Comparison of ENCODE assay signal across 26 cellular contexts in genomic region chrX:55119712-55120111, GRCh38. TPM values are rescaled to one million over a fixed set of nuclear protein-coding genes. Genes with fewer than 3 reads are reported as not detected.
A peak's percentile ranks its signal among the peaks of the same experiment; 100 is the strongest.
DNase-seq lines count a peak whose midpoint lies in the region; ATAC-seq and TF ChIP-seq lines count a peak whose summit lies in the region.
"Had no signal": no experiment of that assay in that cellular context is flagged by ENCODE, and none has a peak within 500 bp of the region (broad histone marks: within the 10 kb centered on the region; RNA-seq: fewer than 3 reads in every experiment).

No MANE protein-coding gene starts in this region.

- intact Hi-C loops in esophagus squamous epithelium (cut with DNase I): no loop called here

- H3K9ac ChIP-seq in skeletal muscle satellite cell (ENCODE audit: low read depth, low read length): no peak overlapping the region
- H3K9ac ChIP-seq: neural progenitor cell had no signal

- H3K9me3 Mint-ChIP-seq in activated naive CD4-positive, alpha-beta T cell treated with anti-CD3 and anti-CD28 coated beads, Interleukin-2, amount 50 U/mL, for 24 hours: no peaks in the 10 kb centered on the region
- H3K9me3 Mint-ChIP-seq in endothelial cell (ENCODE audit: unreplicated experiment): no peaks in the 10 kb centered on the region
- H3K9me3 Mint-ChIP-seq: activated T-helper 1 cell treated with anti-CD3 and anti-CD28 coated beads, Interleukin-12 subunit alpha, Interleukin-12 subunit beta, Interleukin-2, Interleukin-4 antibody, amounts not matched to agents 30 ng/mL and 10 ng/mL and 1 ng/mL, durations not matched to agents 14 hours and 24 hours and 36 hours had no signal

- no peaks in the 10 kb centered on the region for H3K36me3 Mint-ChIP-seq in activated naive CD4-positive, alpha-beta T cell treated with anti-CD3 and anti-CD28 coated beads, Interleukin-2, amount 50 U/mL, for 24 hours
- H3K36me3 Mint-ChIP-seq in endothelial cell (ENCODE audit: low read depth, unreplicated experiment): no peaks in the 10 kb centered on the region
- H3K36me3 Mint-ChIP-seq: neural progenitor cell had no signal

- H3K9me3 ChIP-seq in skeletal muscle satellite cell (replicated peaks; ENCODE audit: low read length): no peaks in the 10 kb centered on the region
- no peaks in the 10 kb centered on the region for H3K9me3 ChIP-seq in esophagus squamous epithelium
- H3K9me3 ChIP-seq: BE2C, sigmoid colon, upper lobe of right lung had no signal

- TF ChIP-seq CTCF in endothelial cell (IDR thresholded peaks at IDR 0.05; ENCODE audit: unreplicated experiment): no peak
- no peak for TF ChIP-seq CTCF in esophagus squamous epithelium (IDR thresholded peaks at IDR 0.05)

- no peak overlapping the region for H3K27ac ChIP-seq in esophagus squamous epithelium
- H3K27ac ChIP-seq: brain microvascular endothelial cell, coronary artery, sigmoid colon, upper lobe of right lung had no signal

- H3K4me1 ChIP-seq in skeletal muscle satellite cell (ENCODE audit: control insufficient read depth, insufficient read depth, low read length) (peaks cover 6% of the 10 kb centered on the region), esophagus squamous epithelium (no peaks in the 10 kb centered on the region)
- H3K4me1 ChIP-seq: BE2C, sigmoid colon, upper lobe of right lung had no signal

- no peak overlapping the region for H3K27ac Mint-ChIP-seq in activated naive CD4-positive, alpha-beta T cell treated with anti-CD3 and anti-CD28 coated beads, Interleukin-2, amount 50 U/mL, for 24 hours
- H3K27ac Mint-ChIP-seq in endothelial cell (ENCODE audit: unreplicated experiment): peak overlapping the region; percentile 88
- H3K27ac Mint-ChIP-seq: activated naive CD8-positive, alpha-beta T cell; activated T-helper 1 cell treated with anti-CD3 and anti-CD28 coated beads, Interleukin-12 subunit alpha, Interleukin-12 subunit beta, Interleukin-2, Interleukin-4 antibody, amounts not matched to agents 30 ng/mL and 10 ng/mL and 1 ng/mL, durations not matched to agents 14 hours and 24 hours and 36 hours had no signal

- H3K4me3 ChIP-seq in skeletal muscle satellite cell (ENCODE audit: low read length): no peak overlapping the region
- H3K4me3 ChIP-seq in esophagus squamous epithelium: no peak overlapping the region
- H3K4me3 ChIP-seq: coronary artery, neural progenitor cell, sigmoid colon, upper lobe of right lung had no signal

- 17 to 23% methylated on average over 1 of the region's 1 CpG for WGBS in esophagus squamous epithelium, 2 donors

- H3K36me3 ChIP-seq in skeletal muscle satellite cell (ENCODE audit: insufficient read depth, low read length) (no peaks in the 10 kb centered on the region), esophagus squamous epithelium (no peaks in the 10 kb centered on the region)
- H3K36me3 ChIP-seq: BE2C, brain microvascular endothelial cell, neural progenitor cell, sigmoid colon, upper lobe of right lung had no signal

- peak overlapping the region; percentile 14 for H3K4me2 ChIP-seq in skeletal muscle satellite cell (ENCODE audit: low read length)
- H3K4me2 ChIP-seq: neural progenitor cell had no signal

- no peak for DNase-seq in activated naive CD4-positive, alpha-beta T cell (lab: John Stamatoyannopoulos, UW)
- no peak for DNase-seq in endothelial cell (ENCODE audit: low spot score)
- no peak for DNase-seq in GDM1 (lab: John Stamatoyannopoulos, UW)
- no peak for DNase-seq in esophagus squamous epithelium (lab: John Stamatoyannopoulos, UW)
- no peak for DNase-seq in AG08395 (ENCODE audit: low spot score)
- DNase-seq: activated CD4-positive, alpha-beta T cell treated with anti-CD3 and anti-CD28 coated beads for 1 hour; BE2C; brain microvascular endothelial cell; Calu3; hypothalamus; NCI-H1436 treated with DMSO at 0.1 percent for 48 hours; NCI-H2171; NCI-H524 treated with DMSO at 0.1 percent for 48 hours; sigmoid colon; upper lobe of right lung had no signal

- peak; percentile 61 for ATAC-seq in SK-N-SH treated with all-trans-retinoic acid at 6 μM for 48 hours
- ATAC-seq: upper lobe of right lung had no signal

- H3K4me3 Mint-ChIP-seq in activated naive CD4-positive, alpha-beta T cell treated with anti-CD3 and anti-CD28 coated beads, Interleukin-2, amount 50 U/mL, for 24 hours: peak overlapping the region; percentile 1
- H3K4me3 Mint-ChIP-seq in endothelial cell (ENCODE audit: unreplicated experiment): no peak overlapping the region
- H3K4me3 Mint-ChIP-seq: activated naive CD8-positive, alpha-beta T cell; activated T-helper 1 cell treated with anti-CD3 and anti-CD28 coated beads, Interleukin-12 subunit alpha, Interleukin-12 subunit beta, Interleukin-2, Interleukin-4 antibody, amounts not matched to agents 30 ng/mL and 10 ng/mL and 1 ng/mL, durations not matched to agents 14 hours and 24 hours and 36 hours; neural progenitor cell had no signal

- no peak for TF ChIP-seq POLR2A in esophagus squamous epithelium (IDR thresholded peaks at IDR 0.05)

- no peaks in the 10 kb centered on the region for H3K27me3 Mint-ChIP-seq in activated naive CD4-positive, alpha-beta T cell treated with anti-CD3 and anti-CD28 coated beads, Interleukin-2, amount 50 U/mL, for 24 hours
- H3K27me3 Mint-ChIP-seq in endothelial cell (ENCODE audit: unreplicated experiment): no peaks in the 10 kb centered on the region
- H3K27me3 Mint-ChIP-seq: activated naive CD8-positive, alpha-beta T cell had no signal

- peaks cover 16% of the 10 kb centered on the region for H3K4me1 Mint-ChIP-seq in activated naive CD4-positive, alpha-beta T cell treated with anti-CD3 and anti-CD28 coated beads, Interleukin-2, amount 50 U/mL, for 24 hours
- H3K4me1 Mint-ChIP-seq in endothelial cell (ENCODE audit: unreplicated experiment): peaks cover 54% of the 10 kb centered on the region

- H3K27me3 ChIP-seq in skeletal muscle satellite cell (ENCODE audit: control insufficient read depth, insufficient read depth, low read length) (peaks cover 27% of the 10 kb centered on the region), esophagus squamous epithelium (no peaks in the 10 kb centered on the region)
- H3K27me3 ChIP-seq: BE2C, brain microvascular endothelial cell, neural progenitor cell, sigmoid colon, upper lobe of right lung had no signal

TF ChIP-seq in SK-N-SH treated with all-trans-retinoic acid at 6 μM for 48 hours, 23 proteins besides CTCF, POLR2A, EP300 and RAD21 (continues in another document):
- TF ChIP-seq ZFP3 (CRISPR knock-in tag; IDR thresholded peaks at IDR 0.05): no peak
- TF ChIP-seq TOX (CRISPR knock-in tag; IDR thresholded peaks at IDR 0.05; ENCODE audit: borderline replicate concordance): no peak
- TF ChIP-seq PATZ1 (CRISPR knock-in tag; IDR thresholded peaks at IDR 0.05; ENCODE audit: borderline replicate concordance): no peak
- no peak for TF ChIP-seq BACH2 (CRISPR knock-in tag; IDR thresholded peaks at IDR 0.05; ENCODE audit: borderline replicate concordance)
- TF ChIP-seq TSHZ2 (CRISPR knock-in tag; IDR thresholded peaks at IDR 0.05): no peak
- TF ChIP-seq TCF4 (CRISPR knock-in tag; IDR thresholded peaks at IDR 0.05; ENCODE audit: borderline replicate concordance): no peak
- TF ChIP-seq RARB (CRISPR knock-in tag; IDR thresholded peaks at IDR 0.05): no peak
- no peak for TF ChIP-seq SNAI2 (CRISPR knock-in tag; IDR thresholded peaks at IDR 0.05)
- TF ChIP-seq PPARA (CRISPR knock-in tag; IDR thresholded peaks at IDR 0.05; ENCODE audit: borderline replicate concordance): no peak
- TF ChIP-seq ZNF8 (CRISPR knock-in tag; IDR thresholded peaks at IDR 0.05): no peak
- TF ChIP-seq ZNF565 (CRISPR knock-in tag; conservative IDR thresholded peaks at IDR 0.05; ENCODE audit: low read depth): no peak
- no peak for TF ChIP-seq ZFP30 (CRISPR knock-in tag; IDR thresholded peaks at IDR 0.05)
- TF ChIP-seq ESRRG (CRISPR knock-in tag; IDR thresholded peaks at IDR 0.05): no peak

RNA-seq across cellular contexts. Expression of gene PAGE2, which starts 30.9 kb away (rescaled TPM):
- total RNA-seq in endothelial cell (ENCODE audit: unreplicated experiment): not detected
- total RNA-seq in skeletal muscle satellite cell (2012; rRNA removed): not detected in 2 replicates
- not detected for total RNA-seq in esophagus squamous epithelium
- total RNA-seq: activated T-helper 1 cell treated with anti-CD3 and anti-CD28 coated beads, Interleukin-12 subunit alpha, Interleukin-12 subunit beta, Interleukin-2, Interleukin-4 antibody, amounts not matched to agents 30 ng/mL and 10 ng/mL and 1 ng/mL, durations not matched to agents 14 hours and 24 hours and 36 hours; Calu3; frontal cortex; liver; posterior vena cava; sigmoid colon; subcutaneous adipose tissue; upper lobe of right lung had no signal

RNA-seq across cellular contexts. Expression of gene PAGE2B, which starts 44.9 kb away (rescaled TPM):
- total RNA-seq in endothelial cell (ENCODE audit: unreplicated experiment): not detected
- not detected in 2 replicates for total RNA-seq in skeletal muscle satellite cell (2012; rRNA removed)
- not detected for total RNA-seq in esophagus squamous epithelium
- total RNA-seq: activated T-helper 1 cell treated with anti-CD3 and anti-CD28 coated beads, Interleukin-12 subunit alpha, Interleukin-12 subunit beta, Interleukin-2, Interleukin-4 antibody, amounts not matched to agents 30 ng/mL and 10 ng/mL and 1 ng/mL, durations not matched to agents 14 hours and 24 hours and 36 hours; Calu3; frontal cortex; posterior vena cava; sigmoid colon; subcutaneous adipose tissue; upper lobe of right lung had no signal
